Comparison of ENCODE assay signal across 18 cellular contexts in the genomic region with DNA sequence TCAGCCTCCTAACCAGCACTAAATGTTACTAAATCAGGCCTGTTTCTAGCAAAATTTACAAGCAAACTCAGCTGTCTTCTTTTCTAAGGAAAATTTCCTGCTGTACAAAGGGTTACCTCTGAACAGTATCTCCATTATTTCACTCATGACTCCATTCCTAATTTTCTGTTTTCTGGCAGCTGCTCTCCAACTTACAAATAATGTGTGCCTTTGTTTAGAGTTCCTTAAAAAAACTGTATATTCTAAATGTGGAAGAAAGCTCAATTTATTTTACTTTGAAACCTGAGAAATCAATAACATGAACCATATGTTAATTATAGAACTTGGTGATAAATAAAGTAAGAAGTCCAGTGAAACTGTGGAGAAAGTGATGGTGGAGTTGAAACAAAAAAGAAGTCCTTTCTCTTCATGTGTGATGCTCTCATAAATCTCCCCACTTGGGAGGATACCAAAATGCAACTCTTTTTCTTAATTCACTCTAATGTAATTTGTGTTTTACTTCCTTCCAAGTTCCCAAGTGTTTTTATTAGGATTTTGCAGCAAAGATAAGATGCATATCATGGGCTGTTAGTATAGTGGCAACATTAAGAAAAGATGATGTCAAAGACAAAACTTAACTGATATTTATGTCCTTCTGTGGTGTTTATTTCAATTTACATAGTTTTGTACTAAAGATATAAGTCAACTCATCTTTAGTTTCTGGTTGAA.
DNase-seq lines count a peak whose midpoint lies in the region; ATAC-seq, FAIRE-seq and TF ChIP-seq lines count a peak whose summit lies in the region.
"Had no signal": no experiment of that assay in that cellular context is flagged by ENCODE, and none has a peak within 500 bp of the region (broad histone marks: within the 10 kb centered on the region; RNA-seq: fewer than 3 reads in every experiment).

No MANE protein-coding gene starts in this region.

- no peaks in the 10 kb centered on the region for H3K27me3 Mint-ChIP-seq in natural killer cell (ENCODE audit: low read depth in 2 of 2)
- H3K27me3 Mint-ChIP-seq: B cell; dendritic cell treated with granulocyte-macrophage colony-stimulating factor and Interleukin-4, amounts not matched to agents 40 ng/mL and 50 ng/mL, for 4 days had no signal

- H3K4me1 Mint-ChIP-seq in natural killer cell = peaks cover 34 to 36% of the 10 kb centered on the region in 2 donors

- no peak for ATAC-seq in natural killer cell
- ATAC-seq in pancreas = no peak
- no peak for ATAC-seq in HG02870 (IDR thresholded peaks at IDR 0.05; ENCODE audit: unreplicated experiment)
- ATAC-seq in HG03469 (IDR thresholded peaks at IDR 0.05; ENCODE audit: unreplicated experiment) = no peak
- ATAC-seq: upper lobe of right lung had no signal

- H3K27ac Mint-ChIP-seq in natural killer cell = peak overlapping the region; percentile 49 to 65
- H3K27ac Mint-ChIP-seq: B cell; dendritic cell treated with granulocyte-macrophage colony-stimulating factor and Interleukin-4, amounts not matched to agents 40 ng/mL and 50 ng/mL, for 4 days had no signal

- H3K9me3 ChIP-seq in BLaER1 (peaks cover 6% of the 10 kb centered on the region; the same call in 1 of the 2 replicates), pancreas (no peaks in the 10 kb centered on the region)
- H3K9me3 ChIP-seq: SJSA1, upper lobe of right lung had no signal

- no peaks in the 10 kb centered on the region for H3K36me3 Mint-ChIP-seq in natural killer cell

- H3K27me3 ChIP-seq in BLaER1 = no peaks in the 10 kb centered on the region
- H3K27me3 ChIP-seq in KMS-11 (ENCODE audit: insufficient read depth, low read depth) = no peaks in the 10 kb centered on the region
- H3K27me3 ChIP-seq in pancreas = no peaks in the 10 kb centered on the region
- H3K27me3 ChIP-seq: adrenal gland, SJSA1, upper lobe of right lung had no signal

- TF ChIP-seq CTCF in KMS-11 (conservative IDR thresholded peaks at IDR 0.05; ENCODE audit: low read depth, low read length) = no peak
- TF ChIP-seq CTCF in natural killer cell (IDR thresholded peaks at IDR 0.05) = no peak
- TF ChIP-seq CTCF in pancreas (IDR thresholded peaks at IDR 0.05) = no peak

- no peak overlapping the region for H3K4me3 Mint-ChIP-seq in natural killer cell
- H3K4me3 Mint-ChIP-seq: B cell; dendritic cell treated with granulocyte-macrophage colony-stimulating factor and Interleukin-4, amounts not matched to agents 40 ng/mL and 50 ng/mL, for 4 days had no signal

- H3K4me2 ChIP-seq in BLaER1 (peak overlapping the region; percentile 39; the same call in 1 of the 2 replicates), KMS-11 (peak overlapping the region; percentile 8; the same call in 1 of the 2 replicates)

- H3K4me3 ChIP-seq in BLaER1 (no peak overlapping the region), KMS-11 (IDR thresholded peaks at IDR 0.05; ENCODE audit: insufficient read depth, low read depth, low read length) (no peak overlapping the region), pancreas (no peak overlapping the region)
- H3K4me3 ChIP-seq: adrenal gland, SJSA1, upper lobe of right lung had no signal

- no peak overlapping the region for H2AFZ ChIP-seq in KMS-11 (ENCODE audit: low read depth)

- DNase-seq in caudate nucleus (lab: John Stamatoyannopoulos, UW) = peak in 1 of 61 donors; percentile 7
- no peak for DNase-seq in natural killer cell
- DNase-seq in pancreas = no peak
- DNase-seq in KBM-7 = no peak
- DNase-seq: adrenal gland; MV-4-11; NCI-H2171; NK-92 treated with Interleukin-12 subunit alpha and Interleukin-12 subunit beta, amount 100 ng/mL, for 24 hours; posterior cingulate gyrus; upper lobe of right lung had no signal

- H3K79me2 ChIP-seq in KMS-11 (ENCODE audit: insufficient read depth, low read depth) = peaks cover 98% of the 10 kb centered on the region

- intact Hi-C loops in natural killer cell (cut with micrococcal nuclease) (no loop called here), pancreas (cut with DNase I) (no loop called here)

- H3K4me1 ChIP-seq in BLaER1 (peaks cover 33% of the 10 kb centered on the region), KMS-11 (ENCODE audit: low read depth, poor library complexity, severe bottlenecking) (peaks cover 93% of the 10 kb centered on the region), pancreas (peaks cover 0 to 18% (median 0%) of the 10 kb centered on the region in 3 donors)

- H3K9ac ChIP-seq in BLaER1 (no peak overlapping the region), KMS-11 (no peak overlapping the region)

- H3K36me3 ChIP-seq in BLaER1 = peaks cover 31% of the 10 kb centered on the region
- peaks cover 10% of the 10 kb centered on the region; the same call in 1 of the 2 replicates for H3K36me3 ChIP-seq in KMS-11 (ENCODE audit: insufficient read depth)
- H3K36me3 ChIP-seq in pancreas = no peaks in the 10 kb centered on the region
- H3K36me3 ChIP-seq: adrenal gland, upper lobe of right lung had no signal

- in situ Hi-C loops in KBM-7 (cut with MboI; ENCODE audit: low pct_unique_long_range_greater_than_20kb, low sequenced_read_pairs) = no loop called here

- H4K20me1 ChIP-seq in BLaER1 (0 out of 2 replicates have a peak, but pooled peaks cover 4% of the 10 kb centered on the region), KMS-11 (ENCODE audit: insufficient read depth) (0 out of 2 replicates have a peak, but pooled peaks cover 9% of the 10 kb centered on the region)

- H3K9me3 Mint-ChIP-seq in natural killer cell = no peaks in the 10 kb centered on the region
- H3K9me3 Mint-ChIP-seq: dendritic cell treated with granulocyte-macrophage colony-stimulating factor and Interleukin-4, amounts not matched to agents 40 ng/mL and 50 ng/mL, for 4 days had no signal

- no peak overlapping the region for H3K27ac ChIP-seq in BLaER1
- H3K27ac ChIP-seq in KMS-11 = 0 out of 2 replicates have a peak overlapping the region, but pooled peaks have one; percentile 7
- H3K27ac ChIP-seq in caudate nucleus (ENCODE audit: low read depth, low read length) = peak overlapping the region; percentile 81
- H3K27ac ChIP-seq in pancreas = no peak overlapping the region
- H3K27ac ChIP-seq: adrenal gland, SJSA1, upper lobe of right lung had no signal

- FAIRE-seq in pancreas (lab: Jason Lieb, UNC) = no peak
- FAIRE-seq: HTR-8/SVneo had no signal

Comparison
In these comparisons a context has a peak if more than half of its experiments do, and no peak if none do; other contexts are left out.
1. H3K27ac ChIP-seq: peak in KMS-11 (single experiment) and caudate nucleus (single experiment); none in BLaER1 (single experiment) and pancreas (0 of 4).